ENCODE assay signal across 7 cellular contexts in the genomic region with DNA sequence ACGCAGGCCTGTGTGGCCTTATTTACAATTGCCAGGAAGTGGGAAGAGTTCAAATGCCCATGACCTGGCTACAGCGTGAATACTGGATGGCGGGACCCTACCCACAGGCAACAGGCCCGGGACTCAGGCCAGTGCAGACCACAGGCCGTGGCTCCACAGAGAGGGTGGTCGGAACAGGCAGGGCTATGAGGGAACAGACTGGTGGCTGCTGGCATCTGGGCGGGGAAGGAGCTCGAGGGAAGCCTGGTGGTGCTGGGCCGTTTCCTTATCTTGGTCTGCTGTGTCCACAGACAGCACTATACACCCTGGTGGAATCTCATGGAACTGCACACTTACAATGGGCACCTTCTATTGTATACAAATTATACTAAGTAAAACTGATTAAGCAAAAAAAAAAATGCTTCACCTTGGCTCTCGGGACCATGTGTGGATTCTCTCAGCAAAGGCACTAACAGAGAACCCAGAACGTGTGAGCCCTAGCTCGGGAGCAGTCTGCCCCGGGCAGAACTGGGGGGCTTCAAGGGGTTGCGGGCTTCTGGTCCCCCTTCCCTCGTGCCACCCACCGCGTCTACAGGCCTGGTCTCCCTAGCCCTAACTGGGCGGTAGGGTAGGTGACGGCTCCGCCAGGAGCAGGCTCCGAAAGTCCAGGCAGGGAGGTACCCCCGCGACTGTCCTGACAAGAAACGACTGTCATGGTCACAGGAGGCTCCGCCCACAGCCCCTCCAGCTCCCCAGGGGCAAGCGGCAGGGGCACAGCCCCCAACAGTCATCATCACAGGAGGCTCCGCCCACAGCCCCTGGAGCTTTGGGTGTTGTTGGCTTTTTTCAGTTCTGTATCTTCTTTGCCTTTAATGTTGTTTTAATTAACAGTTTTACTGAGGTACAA. TPM values are rescaled to one million over a fixed set of nuclear protein-coding genes. Genes with fewer than 3 reads are reported as not detected.
DNase-seq lines count a peak whose midpoint lies in the region; ATAC-seq and TF ChIP-seq lines count a peak whose summit lies in the region.

No MANE protein-coding gene starts in this region.

- no peaks in the 10 kb centered on the region for H3K27me3 ChIP-seq in lung (ENCODE audit: control insufficient read depth, insufficient read depth)

- POLR2A ChIA-PET in HEK293T (lab: Yijun Ruan, JAX), result interaction anchor here (1.1 to 2.1 kb wide), 2 partner anchors 22 to 28 kb away, joined by 3 to 6 read pairs; a partner anchor contains a TSS

- peak; percentile 45 for TF ChIP-seq CTCF in lung (IDR thresholded peaks at IDR 0.05; ENCODE audit: control extremely low read depth, extremely low read depth)

- WGBS in lung, 2 donors, result 67 to 70% methylated on average over 27 of the region's 27 CpGs

- peak; percentile 71 for DNase-seq in DMS53 treated with DMSO at 0.1 percent for 48 hours (lab: John Stamatoyannopoulos, UW; ENCODE audit: unreplicated experiment)
- DNase-seq in HEK293T (ENCODE audit: extremely low spot score), result peak; percentile 73
- peak; percentile 73 for DNase-seq in RKO (ENCODE audit: low spot score)
- DNase-seq in dedifferentiated amniotic fluid mesenchymal stem cell (ENCODE audit: extremely low spot score), result peak; percentile 55
- peak; percentile 64 for DNase-seq in lung (ENCODE audit: low spot score)
- peak; percentile 77 for DNase-seq in ureter (ENCODE audit: low spot score)
- no peak for DNase-seq in GOT3 (lab: John Stamatoyannopoulos, UW)

- no peaks in the 10 kb centered on the region for H3K9me3 ChIP-seq in lung (ENCODE audit: control insufficient read depth in 2 of 2, insufficient read depth in 1 of 2, low read length in 1 of 2)

- CTCF ChIA-PET in HEK293T (lab: Yijun Ruan, JAX), result interaction anchor here (0.6 to 1.0 kb wide), 4 partner anchors 10 to 355 kb away, joined by 3 to 7 read pairs (median 3); no protein-coding TSS in a partner anchor

- no peak overlapping the region for H3K4me3 ChIP-seq in lung

- peaks cover 0 to 9% of the 10 kb centered on the region in 2 donors for H3K4me1 ChIP-seq in lung (ENCODE audit: control insufficient read depth in 2 of 2, insufficient read depth in 2 of 2, low read length in 2 of 2)

- peaks cover 0 to 23% of the 10 kb centered on the region in 2 donors for H3K36me3 ChIP-seq in lung (ENCODE audit: control insufficient read depth in 2 of 2, insufficient read depth in 2 of 2, low read length in 2 of 2)

- ATAC-seq in lung (ENCODE audit: insufficient read depth, low FRiP score), result peak; percentile 39

- peak overlapping the region in 1 of 2 donors; percentile 4 for H3K27ac ChIP-seq in lung (ENCODE audit: low read depth in 1 of 2, low read length in 1 of 2)

TF ChIP-seq in HEK293T, 16 proteins besides CTCF, POLR2A, EP300 and RAD21:
- TF ChIP-seq NFRKB (IDR thresholded peaks at IDR 0.05) (no peak), ZNF384 (IDR thresholded peaks at IDR 0.05) (no peak), CTBP1 (IDR thresholded peaks at IDR 0.05; ENCODE audit: borderline replicate concordance) (no peak), TARDBP (IDR thresholded peaks at IDR 0.05) (no peak), FOXK2 (IDR thresholded peaks at IDR 0.05) (no peak), HDGF (IDR thresholded peaks at IDR 0.05; ENCODE audit: borderline replicate concordance) (no peak), L3MBTL2 (conservative IDR thresholded peaks at IDR 0.05) (no peak), SP1 (IDR thresholded peaks at IDR 0.05) (no peak), BHLHE40 (IDR thresholded peaks at IDR 0.05; ENCODE audit: borderline replicate concordance) (no peak), FOXA1 (IDR thresholded peaks at IDR 0.05) (no peak), LEF1 (IDR thresholded peaks at IDR 0.05; ENCODE audit: borderline replicate concordance) (no peak), ARNT (IDR thresholded peaks at IDR 0.05) (no peak), ELF4 (IDR thresholded peaks at IDR 0.05) (no peak), SUZ12 (IDR thresholded peaks at IDR 0.05) (no peak)
- TF ChIP-seq, protein P1, sequence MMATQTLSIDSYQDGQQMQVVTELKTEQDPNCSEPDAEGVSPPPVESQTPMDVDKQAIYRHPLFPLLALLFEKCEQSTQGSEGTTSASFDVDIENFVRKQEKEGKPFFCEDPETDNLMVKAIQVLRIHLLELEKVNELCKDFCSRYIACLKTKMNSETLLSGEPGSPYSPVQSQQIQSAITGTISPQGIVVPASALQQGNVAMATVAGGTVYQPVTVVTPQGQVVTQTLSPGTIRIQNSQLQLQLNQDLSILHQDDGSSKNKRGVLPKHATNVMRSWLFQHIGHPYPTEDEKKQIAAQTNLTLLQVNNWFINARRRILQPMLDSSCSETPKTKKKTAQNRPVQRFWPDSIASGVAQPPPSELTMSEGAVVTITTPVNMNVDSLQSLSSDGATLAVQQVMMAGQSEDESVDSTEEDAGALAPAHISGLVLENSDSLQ (IDR thresholded peaks at IDR 0.05), result no peak

RNA-seq across cellular contexts. Expression of a gene that starts 21.8 kb away (rescaled TPM):
- total RNA-seq in lung (10 to 100 TPM in 1 of 2 donors, 1 to 10 TPM in 1; 9.9 to 14.5 TPM), ureter (5.4 TPM)
- polyA plus RNA-seq in lung, result 10 to 100 TPM in 1 of 2 donors, 1 to 10 TPM in 1; 7.0 to 11.9 TPM

RNA-seq across cellular contexts. Expression of a gene that starts 34.9 kb away (rescaled TPM):
- total RNA-seq in lung, result 10 to 100 TPM in 1 of 2 donors, 1 to 10 TPM in 1; 9.6 to 54.6 TPM
- polyA plus RNA-seq in lung, result 10 to 100 TPM; 20.8 to 26.7 TPM
- 3.4 TPM for total RNA-seq in ureter

RNA-seq across cellular contexts. Expression of a gene that starts 35.6 kb away (rescaled TPM):
- total RNA-seq in lung (not detected), ureter (not detected)
- polyA plus RNA-seq in lung, result not detected

RNA-seq across cellular contexts. Expression of a gene that starts 37.9 kb away (rescaled TPM):
- total RNA-seq in lung, result 10 to 100 TPM; 20.7 to 48.7 TPM
- polyA plus RNA-seq in lung, result 10 to 100 TPM; 29.1 to 33.1 TPM
- 37.1 TPM for total RNA-seq in ureter

RNA-seq across cellular contexts. Expression of a gene that starts 38.2 kb away (rescaled TPM):
- total RNA-seq in lung, result 10 to 100 TPM; 12.7 to 51.1 TPM
- polyA plus RNA-seq in lung, result 10 to 100 TPM; 23.1 to 36.7 TPM
- total RNA-seq in ureter, result 52.9 TPM
